ENCODE assay signal across 9 cellular contexts in the genomic region with DNA sequence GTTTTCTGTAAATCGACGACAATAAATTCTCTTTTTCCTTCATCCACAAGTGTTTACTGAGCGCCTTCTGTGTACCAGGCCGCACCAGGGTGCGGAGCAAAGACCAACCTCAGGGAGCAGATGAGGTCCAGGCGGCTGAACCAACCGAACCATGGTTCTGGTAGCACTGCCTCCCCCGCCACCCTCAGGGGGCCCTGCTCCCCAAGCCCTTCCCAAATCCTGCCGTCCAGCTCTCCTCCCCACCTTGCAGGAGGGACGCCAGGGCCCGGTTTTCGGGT. TPM values are rescaled to one million over a fixed set of nuclear protein-coding genes. Genes with fewer than 3 reads are reported as not detected.
DNase-seq lines count a peak whose midpoint lies in the region; ATAC-seq and TF ChIP-seq lines count a peak whose summit lies in the region.
"Had no signal": no experiment of that assay in that cellular context is flagged by ENCODE, and none has a peak within 500 bp of the region (broad histone marks: within the 10 kb centered on the region; RNA-seq: fewer than 3 reads in every experiment).

No MANE protein-coding gene starts in this region.

- no peak overlapping the region for H3K27ac Mint-ChIP-seq in activated CD4-positive, alpha-beta T cell treated with anti-CD3 and anti-CD28 coated beads, Interleukin-2, amount 10 ng/mL, durations not matched to agents 24 days and 14 days

- no peaks in the 10 kb centered on the region for H3K9me3 ChIP-seq in ascending aorta
- H3K9me3 ChIP-seq in left lung: no peaks in the 10 kb centered on the region
- no peaks in the 10 kb centered on the region for H3K9me3 ChIP-seq in testis

- intact Hi-C loops in activated CD4-positive, alpha-beta T cell treated with anti-CD3 and anti-CD28 coated beads, Interleukin-2, amount 10 ng/mL, durations not matched to agents 24 days and 14 days (cut with micrococcal nuclease): loop anchor here (2.0 kb wide), 1 partner anchor 118 kb away; the partner anchor contains the start of gene ZBTB45
- intact Hi-C loops in ascending aorta (cut with DNase I): loop anchor here (2.0 kb wide), 1 partner anchor 98 kb away; no protein-coding TSS in a partner anchor
- intact Hi-C loops in left lung (cut with DNase I): no loop called here
- intact Hi-C loops in testis (cut with DNase I; ENCODE audit: low total_unique reads): no loop called here

- no peaks in the 10 kb centered on the region for H3K9me3 Mint-ChIP-seq in activated CD4-positive, alpha-beta T cell treated with anti-CD3 and anti-CD28 coated beads, Interleukin-2, amount 10 ng/mL, durations not matched to agents 24 days and 14 days

- H3K27ac ChIP-seq in ascending aorta (no peak overlapping the region), left lung (no peak overlapping the region), testis (no peak overlapping the region)

- H3K36me3 ChIP-seq in ascending aorta (no peaks in the 10 kb centered on the region), left lung (no peaks in the 10 kb centered on the region), testis (ENCODE audit: low read depth, missing control alignments) (no peaks in the 10 kb centered on the region)

- H3K27me3 Mint-ChIP-seq in activated CD4-positive, alpha-beta T cell treated with anti-CD3 and anti-CD28 coated beads, Interleukin-2, amount 10 ng/mL, durations not matched to agents 24 days and 14 days: peaks cover 7% of the 10 kb centered on the region

- DNase-seq in activated CD4-positive, alpha-beta T cell treated with anti-CD3 and anti-CD28 coated beads, Interleukin-2, amount 10 ng/mL, durations not matched to agents 24 days and 14 days: no peak
- DNase-seq in activated CD4-positive, alpha-beta T cell treated with anti-CD3 and anti-CD28 coated beads, Interleukin-2, amount 50 U/mL, for 4 hours: no peak
- DNase-seq in ascending aorta (ENCODE audit: low spot score in 2 of 2) (no peak), left lung (no peak), testis (no peak), foreskin melanocyte (no peak), cortex of kidney (lab: John Stamatoyannopoulos, UW) (no peak), COLO829 (ENCODE audit: low spot score) (no peak)

- H3K4me3 ChIP-seq in ascending aorta (peak overlapping the region; percentile 66 to 67), left lung (peak overlapping the region; percentile 37 to 62), testis (peak overlapping the region; percentile 54 to 69)

- ATAC-seq in left lung: no peak

- H3K36me3 Mint-ChIP-seq in activated CD4-positive, alpha-beta T cell treated with anti-CD3 and anti-CD28 coated beads, Interleukin-2, amount 10 ng/mL, durations not matched to agents 24 days and 14 days (ENCODE audit: low read depth): peaks cover 8% of the 10 kb centered on the region

- peak overlapping the region; percentile 91 for H3K4me3 Mint-ChIP-seq in activated CD4-positive, alpha-beta T cell treated with anti-CD3 and anti-CD28 coated beads, Interleukin-2, amount 10 ng/mL, durations not matched to agents 24 days and 14 days

- TF ChIP-seq CTCF in ascending aorta (IDR thresholded peaks at IDR 0.05) (no peak), left lung (IDR thresholded peaks at IDR 0.05) (no peak), testis (IDR thresholded peaks at IDR 0.05) (no peak)

- TF ChIP-seq POLR2A in testis (IDR thresholded peaks at IDR 0.05): no peak

- H3K27me3 ChIP-seq in ascending aorta (no peaks in the 10 kb centered on the region), left lung (peaks cover 5 to 29% of the 10 kb centered on the region in 2 donors), testis (no peaks in the 10 kb centered on the region)

- H3K4me1 Mint-ChIP-seq in activated CD4-positive, alpha-beta T cell treated with anti-CD3 and anti-CD28 coated beads, Interleukin-2, amount 10 ng/mL, durations not matched to agents 24 days and 14 days: peaks cover 13% of the 10 kb centered on the region

- WGBS in testis, 2 donors: 34% methylated on average over 8 to 12 of the region's 12 CpGs

- H3K4me1 ChIP-seq in ascending aorta (peaks cover 7 to 10% of the 10 kb centered on the region in 2 donors), left lung (peaks cover 9 to 22% of the 10 kb centered on the region in 2 donors), testis (peaks cover 17% of the 10 kb centered on the region)

RNA-seq across cellular contexts. Expression of gene RNF225, which starts 5.1 kb away (rescaled TPM):
- total RNA-seq in activated CD4-positive, alpha-beta T cell treated with anti-CD3 and anti-CD28 coated beads, Interleukin-2, amount 10 ng/mL, durations not matched to agents 24 days and 14 days: 0.54 and 1.1 TPM in 2 replicates
- total RNA-seq in ascending aorta: not detected
- total RNA-seq in left lung: 1 to 10 TPM; 1.9 to 3.2 TPM
- total RNA-seq in testis: not detected
- not detected for polyA plus RNA-seq in testis (ENCODE audit: insufficient read depth, low read depth, low replicate concordance)
- total RNA-seq: posterior vena cava had no signal

RNA-seq across cellular contexts. Expression of gene ZNF584, which starts 7.9 kb away (rescaled TPM):
- 17.4 and 17.7 TPM in 2 replicates for total RNA-seq in activated CD4-positive, alpha-beta T cell treated with anti-CD3 and anti-CD28 coated beads, Interleukin-2, amount 10 ng/mL, durations not matched to agents 24 days and 14 days
- total RNA-seq in ascending aorta: 17.9 TPM
- 10 to 100 TPM in 1 of 2 donors, 1 to 10 TPM in 1; 7.4 to 12.7 TPM for total RNA-seq in left lung
- total RNA-seq in testis: 10 to 100 TPM; 22.1 to 33.9 TPM
- polyA plus RNA-seq in testis (ENCODE audit: insufficient read depth, low read depth, low replicate concordance): 10.4 TPM

RNA-seq across cellular contexts. Expression of gene RPS5, which starts 13.5 kb away (rescaled TPM):
- total RNA-seq in activated CD4-positive, alpha-beta T cell treated with anti-CD3 and anti-CD28 coated beads, Interleukin-2, amount 10 ng/mL, durations not matched to agents 24 days and 14 days: 1,286 and 1,288 TPM in 2 replicates
- total RNA-seq in ascending aorta (1,483 TPM), left lung (1,000 to 10,000 TPM in 1 of 2 donors, 100 to 1,000 TPM in 1; 842 to 1,045 TPM), testis (1,000 to 10,000 TPM in 1 of 2 donors, 100 to 1,000 TPM in 1; 437 to 1,004 TPM)
- 746 TPM for polyA plus RNA-seq in testis (ENCODE audit: insufficient read depth, low read depth, low replicate concordance)

RNA-seq across cellular contexts. Expression of gene ZNF837, which starts 19.7 kb away (rescaled TPM):
- total RNA-seq in activated CD4-positive, alpha-beta T cell treated with anti-CD3 and anti-CD28 coated beads, Interleukin-2, amount 10 ng/mL, durations not matched to agents 24 days and 14 days: 0.89 and 1.1 TPM in 2 replicates
- total RNA-seq in ascending aorta (not detected), left lung (1 to 10 TPM; 1.7 to 2.1 TPM), testis (1 to 10 TPM; 6.2 to 9.3 TPM)
- 1.3 TPM for polyA plus RNA-seq in testis (ENCODE audit: insufficient read depth, low read depth, low replicate concordance)

RNA-seq across cellular contexts. Expression of gene ZNF497, which starts 38.0 kb away (rescaled TPM):
- 0.79 and 1.1 TPM in 2 replicates for total RNA-seq in activated CD4-positive, alpha-beta T cell treated with anti-CD3 and anti-CD28 coated beads, Interleukin-2, amount 10 ng/mL, durations not matched to agents 24 days and 14 days
- total RNA-seq in ascending aorta (not detected), left lung (1 to 10 TPM in 1 of 2 donors, under 1 TPM in 1; 0.76 to 1.2 TPM), testis (10 to 100 TPM; 10.3 to 10.7 TPM)
- 2.6 TPM for polyA plus RNA-seq in testis (ENCODE audit: insufficient read depth, low read depth, low replicate concordance)

Comparison
In these comparisons a context has a peak if more than half of its experiments do, and no peak if none do; other contexts are left out.
1. intact Hi-C loops: an anchor here in activated CD4-positive, alpha-beta T cell treated with anti-CD3 and anti-CD28 coated beads, Interleukin-2, amount 10 ng/mL, durations not matched to agents 24 days and 14 days (2.0 kb wide) and ascending aorta (2.0 kb wide); none called in left lung and testis.